ENCODE assay signal across 19 cellular contexts in the genomic region with DNA sequence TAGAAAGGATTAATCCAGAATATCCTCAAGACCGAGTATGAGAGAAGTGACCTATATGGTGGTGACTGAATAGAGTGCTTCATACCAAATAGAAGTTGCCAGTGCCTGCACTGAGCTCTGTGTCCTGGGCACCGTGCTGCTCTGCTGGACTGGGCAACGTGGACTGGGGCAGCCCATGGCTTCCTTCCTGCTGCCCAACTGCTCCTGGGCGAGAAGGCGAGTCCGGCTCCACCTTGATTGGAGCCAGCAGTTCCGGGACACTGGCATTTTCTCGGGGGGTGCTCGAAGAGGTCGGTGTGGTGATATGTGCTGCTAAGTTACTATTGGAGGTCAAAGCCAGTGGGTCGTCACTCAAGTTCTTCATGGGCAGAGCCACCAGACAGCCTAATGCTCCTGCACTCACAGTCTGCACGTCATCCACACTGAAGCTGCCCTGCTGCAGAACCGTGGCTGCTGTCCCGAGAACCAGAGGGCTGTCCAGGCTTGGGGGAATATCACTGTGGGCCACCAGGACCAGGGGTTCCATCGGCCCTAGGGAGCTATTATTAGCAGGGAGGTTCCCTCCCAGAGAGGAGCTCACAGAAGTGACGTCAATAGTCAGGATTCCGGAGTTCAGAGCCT. TPM values are rescaled to one million over a fixed set of nuclear protein-coding genes. Genes with fewer than 3 reads are reported as not detected.
"Had no signal": no experiment of that assay in that cellular context is flagged by ENCODE, and none has a peak within 500 bp of the region (broad histone marks: within the 10 kb centered on the region; RNA-seq: fewer than 3 reads in every experiment).

No MANE protein-coding gene starts in this region.

- ATAC-seq: activated T-helper 17 cell treated with anti-CD3 and anti-CD28 coated beads, Interleukin-2, amount 50 U/mL, for 72 hours had no signal

- DNase-seq: activated CD4-positive, alpha-beta memory T cell treated with anti-CD3 and anti-CD28 coated beads for 36 hours; activated CD8-positive, alpha-beta memory T cell treated with anti-CD3 and anti-CD28 coated beads, Interleukin-2, amount 50 U/mL, for 4 hours; activated naive CD4-positive, alpha-beta T cell treated with anti-CD3 and anti-CD28 coated beads for 36 hours; central memory CD4-positive, alpha-beta T cell; cortex of kidney; effector CD8-positive, alpha-beta T cell; SK-N-SH; stimulated activated naive CD4-positive, alpha-beta T cell; substantia nigra had no signal

- H3K4me2 ChIP-seq: SK-N-SH had no signal

- H3K27ac ChIP-seq: skin epidermis had no signal

- H3K9ac ChIP-seq: SK-N-SH had no signal

- H3K9me3 ChIP-seq: SK-N-SH had no signal

- FAIRE-seq: frontal cortex had no signal

- H3K4me3 ChIP-seq: skin epidermis had no signal

RNA-seq across cellular contexts. Expression of gene UROC1, which starts 56.0 kb away (rescaled TPM):
- total RNA-seq: activated CD4-positive, alpha-beta memory T cell treated with anti-CD3 and anti-CD28 coated beads for 36 hours; activated naive CD4-positive, alpha-beta T cell treated with anti-CD3 and anti-CD28 coated beads for 36 hours; activated T-helper 17 cell treated with anti-CD3 and anti-CD28 coated beads, Interleukin-2, amount 50 U/mL, for 72 hours; fibroblast of lung; frontal cortex; kidney epithelial cell; lung microvascular endothelial cell; omental fat pad; pulmonary artery endothelial cell; T-helper 1 cell treated with Interleukin-12 subunit alpha and Interleukin-12 subunit beta and Interleukin-4 antibody, amounts not matched to agents 30 ng/mL and 1 ng/mL, for 36 hours had no signal
- polyA plus RNA-seq: adipose tissue, fibroblast of lung, SK-N-SH had no signal
